ENCODE assay signal across 11 cellular contexts in genomic region chr2:223075301-223076270, GRCh38. TPM values are rescaled to one million over a fixed set of nuclear protein-coding genes. Genes with fewer than 3 reads are reported as not detected.
DNase-seq lines count a peak whose midpoint lies in the region; ATAC-seq and TF ChIP-seq lines count a peak whose summit lies in the region.
"Had no signal": no experiment of that assay in that cellular context is flagged by ENCODE, and none has a peak within 500 bp of the region (broad histone marks: within the 10 kb centered on the region; RNA-seq: fewer than 3 reads in every experiment).

No MANE protein-coding gene starts in this region.

- POLR2A ChIA-PET in activated CD8-positive, alpha-beta T cell treated with anti-CD3 and anti-CD28 coated beads, Interleukin-2, amount 10 ng/mL, durations not matched to agents 7 days and 5 days (lab: Charles Lee) = interaction anchor here (0.6 kb wide), 1 partner anchor 581 kb away, joined by 3 read pairs; no protein-coding TSS in a partner anchor

- TF ChIP-seq POLR2A in heart left ventricle (IDR thresholded peaks at IDR 0.05) = no peak

- DNase-seq in brain microvascular endothelial cell = no peak
- DNase-seq in heart left ventricle = no peak
- DNase-seq in omental fat pad (ENCODE audit: low spot score) = no peak
- DNase-seq in activated CD8-positive, alpha-beta T cell treated with anti-CD3 and anti-CD28 coated beads, Interleukin-2, amount 10 ng/mL, durations not matched to agents 7 days and 5 days = no peak
- DNase-seq: adrenal gland, MV-4-11 had no signal

- H3K27ac ChIP-seq in brain microvascular endothelial cell (peak overlapping the region; percentile 29), heart left ventricle (no peak overlapping the region)
- H3K27ac ChIP-seq: adrenal gland had no signal

- no peaks in the 10 kb centered on the region for H3K4me1 Mint-ChIP-seq in activated CD8-positive, alpha-beta T cell treated with anti-CD3 and anti-CD28 coated beads, Interleukin-2, amount 10 ng/mL, durations not matched to agents 7 days and 5 days (ENCODE audit: low read depth)

- ATAC-seq in GM18861 (IDR thresholded peaks at IDR 0.05; ENCODE audit: unreplicated experiment) (peak; percentile 88), GM21737 (IDR thresholded peaks at IDR 0.05; ENCODE audit: unreplicated experiment) (peak; percentile 87), HG03280 (IDR thresholded peaks at IDR 0.05; ENCODE audit: unreplicated experiment) (peak; percentile 72), heart left ventricle (no peak), omental fat pad (ENCODE audit: low FRiP score) (no peak), GM19455 (IDR thresholded peaks at IDR 0.05; ENCODE audit: unreplicated experiment) (no peak)
- no peak for ATAC-seq in activated CD8-positive, alpha-beta T cell treated with anti-CD3 and anti-CD28 coated beads, Interleukin-2, amount 10 ng/mL, durations not matched to agents 7 days and 5 days
- ATAC-seq: activated CD4-positive, CD25-positive, alpha-beta regulatory T cell treated with anti-CD3 and anti-CD28 coated beads, Interleukin-2, amount 50 U/mL, for 24 hours had no signal

- CTCF ChIA-PET in activated CD8-positive, alpha-beta T cell treated with anti-CD3 and anti-CD28 coated beads, Interleukin-2, amount 10 ng/mL, durations not matched to agents 7 days and 5 days (lab: Charles Lee) = no interaction called here

- H3K36me3 ChIP-seq in brain microvascular endothelial cell (replicated peaks) (no peaks in the 10 kb centered on the region), heart left ventricle (no peaks in the 10 kb centered on the region)
- H3K36me3 ChIP-seq: adrenal gland had no signal

- no peaks in the 10 kb centered on the region for H3K4me1 ChIP-seq in heart left ventricle
- H3K4me1 ChIP-seq: adrenal gland had no signal

- intact Hi-C loops in heart left ventricle (cut with DNase I) = no loop called here

- TF ChIP-seq CTCF in brain microvascular endothelial cell (IDR thresholded peaks at IDR 0.05; ENCODE audit: low read depth, low read length, missing control alignments) (no peak), heart left ventricle (IDR thresholded peaks at IDR 0.05) (no peak), omental fat pad (IDR thresholded peaks at IDR 0.05) (no peak)

- in situ Hi-C loops in brain microvascular endothelial cell (cut with HindIII; ENCODE audit: low pct_ligation_motif_present, low sequenced_read_pairs) = no loop called here

- 73 to 88% (median 77%) methylated on average over 6 of the region's 6 CpGs for WGBS in heart left ventricle, 4 donors

- H3K27ac Mint-ChIP-seq in activated CD8-positive, alpha-beta T cell treated with anti-CD3 and anti-CD28 coated beads, Interleukin-2, amount 10 ng/mL, durations not matched to agents 7 days and 5 days = no peak overlapping the region

- H3K27me3 ChIP-seq in brain microvascular endothelial cell (replicated peaks) (no peaks in the 10 kb centered on the region), heart left ventricle (no peaks in the 10 kb centered on the region)
- H3K27me3 ChIP-seq: adrenal gland had no signal

- no peaks in the 10 kb centered on the region for H3K9me3 ChIP-seq in heart left ventricle
- H3K9me3 ChIP-seq: adrenal gland had no signal

- H3K36me3 Mint-ChIP-seq in activated CD8-positive, alpha-beta T cell treated with anti-CD3 and anti-CD28 coated beads, Interleukin-2, amount 10 ng/mL, durations not matched to agents 7 days and 5 days (ENCODE audit: low read depth) = no peaks in the 10 kb centered on the region

- H3K4me3 Mint-ChIP-seq in activated CD8-positive, alpha-beta T cell treated with anti-CD3 and anti-CD28 coated beads, Interleukin-2, amount 10 ng/mL, durations not matched to agents 7 days and 5 days = no peak overlapping the region

- no peaks in the 10 kb centered on the region for H3K27me3 Mint-ChIP-seq in activated CD8-positive, alpha-beta T cell treated with anti-CD3 and anti-CD28 coated beads, Interleukin-2, amount 10 ng/mL, durations not matched to agents 7 days and 5 days (ENCODE audit: low read depth)

- H3K4me3 ChIP-seq in brain microvascular endothelial cell (ENCODE audit: low read depth, low read length) (no peak overlapping the region), heart left ventricle (no peak overlapping the region)
- H3K4me3 ChIP-seq: adrenal gland had no signal

- no peaks in the 10 kb centered on the region for H3K9me3 Mint-ChIP-seq in activated CD8-positive, alpha-beta T cell treated with anti-CD3 and anti-CD28 coated beads, Interleukin-2, amount 10 ng/mL, durations not matched to agents 7 days and 5 days (ENCODE audit: insufficient read depth)

RNA-seq across cellular contexts. Expression of gene KCNE4, which starts 23.6 kb away (rescaled TPM):
- total RNA-seq in heart left ventricle (1 to 10 TPM in 8 of 9 donors, under 1 TPM in 1; 0.69 to 3.7 (median 1.6) TPM), omental fat pad (10 to 100 TPM in 2 of 4 donors, 1 to 10 TPM in 2; 1.9 to 16.6 (median 10.3) TPM)
- 1 to 10 TPM; 1.5 to 2.4 TPM for polyA plus RNA-seq in heart left ventricle
- total RNA-seq in activated CD8-positive, alpha-beta T cell treated with anti-CD3 and anti-CD28 coated beads, Interleukin-2, amount 10 ng/mL, durations not matched to agents 7 days and 5 days = not detected

Comparison
In these comparisons a context has a peak if more than half of its experiments do, and no peak if none do; other contexts are left out.
1. ATAC-seq: peak in GM18861 (single experiment), GM21737 (single experiment) and HG03280 (single experiment); none in heart left ventricle (0 of 4), omental fat pad (single experiment), activated CD8-positive, alpha-beta T cell treated with anti-CD3 and anti-CD28 coated beads, Interleukin-2, amount 10 ng/mL, durations not matched to agents 7 days and 5 days (single experiment) and GM19455 (single experiment).